Comparison of ENCODE assay signal across 11 cellular contexts in genomic region chr6:1389791-1390070, GRCh38. TPM values are rescaled to one million over a fixed set of nuclear protein-coding genes. Genes with fewer than 3 reads are reported as not detected.
DNase-seq lines count a peak whose midpoint lies in the region; ATAC-seq and TF ChIP-seq lines count a peak whose summit lies in the region.
"Had no signal": no experiment of that assay in that cellular context is flagged by ENCODE, and none has a peak within 500 bp of the region (broad histone marks: within the 10 kb centered on the region; RNA-seq: fewer than 3 reads in every experiment).

No MANE protein-coding gene starts in this region.

- H3K27me3 ChIP-seq in lower lobe of right lung (ENCODE audit: low read depth): peaks cover 90% of the 10 kb centered on the region

- no peaks in the 10 kb centered on the region; the same call in 1 of the 2 replicates for H3K36me3 Mint-ChIP-seq in WTC11
- H3K36me3 Mint-ChIP-seq in stimulated activated effector memory CD8-positive, alpha-beta T cell treated with anti-CD3 and anti-CD28 coated beads, Interleukin-12 subunit alpha, Interleukin-12 subunit beta, amount 100 ng/mL, for 72 hours: peaks cover 16% of the 10 kb centered on the region

- H3K27me3 Mint-ChIP-seq in WTC11 (ENCODE audit: low read depth): peaks cover 93% of the 10 kb centered on the region

- CTCF ChIA-PET in WTC11 (lab: Charles Lee): interaction anchor here (0.7 to 1.3 kb wide), 3 partner anchors 8 to 35 kb away, joined by 3 to 4 read pairs (median 3); no protein-coding TSS in a partner anchor

- H3K9me3 ChIP-seq in ES-I3 (ENCODE audit: control insufficient read depth, insufficient read depth, low read length) (no peaks in the 10 kb centered on the region), lower lobe of right lung (no peaks in the 10 kb centered on the region)

- peak overlapping the region; percentile 24; the same call in 1 of the 2 replicates for H3K9ac ChIP-seq in ES-I3 (ENCODE audit: low read depth, low read length)

- H3K4me1 ChIP-seq in ES-I3 (ENCODE audit: insufficient read depth, low read length) (peaks cover 16% of the 10 kb centered on the region), lower lobe of right lung (peaks cover 27% of the 10 kb centered on the region)

- H3K27ac Mint-ChIP-seq in WTC11: no peak overlapping the region
- H3K27ac Mint-ChIP-seq in stimulated activated effector memory CD8-positive, alpha-beta T cell treated with anti-CD3 and anti-CD28 coated beads, Interleukin-12 subunit alpha, Interleukin-12 subunit beta, amount 100 ng/mL, for 72 hours: no peak overlapping the region

- ATAC-seq in WTC11: peak; percentile 9
- ATAC-seq in lower lobe of right lung: no peak
- no peak for ATAC-seq in stimulated activated effector memory CD8-positive, alpha-beta T cell treated with anti-CD3 and anti-CD28 coated beads, Interleukin-12 subunit alpha, Interleukin-12 subunit beta, amount 100 ng/mL, for 72 hours
- no peak for ATAC-seq in GM18519 (IDR thresholded peaks at IDR 0.05; ENCODE audit: low FRiP score, unreplicated experiment)

- TF ChIP-seq CTCF in WTC11 (IDR thresholded peaks at IDR 0.05): no peak
- TF ChIP-seq CTCF in lower lobe of right lung (IDR thresholded peaks at IDR 0.05): no peak

- peaks cover 47% of the 10 kb centered on the region for H3K4me1 Mint-ChIP-seq in WTC11
- H3K4me1 Mint-ChIP-seq in stimulated activated effector memory CD8-positive, alpha-beta T cell treated with anti-CD3 and anti-CD28 coated beads, Interleukin-12 subunit alpha, Interleukin-12 subunit beta, amount 100 ng/mL, for 72 hours: peaks cover 28% of the 10 kb centered on the region

- H3K9me3 Mint-ChIP-seq in WTC11: no peaks in the 10 kb centered on the region
- H3K9me3 Mint-ChIP-seq in stimulated activated effector memory CD8-positive, alpha-beta T cell treated with anti-CD3 and anti-CD28 coated beads, Interleukin-12 subunit alpha, Interleukin-12 subunit beta, amount 100 ng/mL, for 72 hours: no peaks in the 10 kb centered on the region

- peak overlapping the region; percentile 65 for H3K27ac ChIP-seq in lower lobe of right lung
- H3K27ac ChIP-seq: epithelial cell of prostate had no signal

- H3K4me3 ChIP-seq in lower lobe of right lung: peak overlapping the region; percentile 55

- H3K36me3 ChIP-seq in ES-I3 (ENCODE audit: insufficient read depth, low read length): no peaks in the 10 kb centered on the region
- no peaks in the 10 kb centered on the region for H3K36me3 ChIP-seq in lower lobe of right lung

- POLR2A ChIA-PET in WTC11 (lab: Charles Lee): no interaction called here

- DNase-seq in WTC11 (ENCODE audit: low spot score) (no peak), lower lobe of right lung (no peak), NCI-H187 (lab: John Stamatoyannopoulos, UW) (no peak), NCI-H146 (lab: John Stamatoyannopoulos, UW) (no peak)
- no peak for DNase-seq in stimulated activated effector memory CD8-positive, alpha-beta T cell treated with anti-CD3 and anti-CD28 coated beads, Interleukin-12 subunit alpha, Interleukin-12 subunit beta, amount 100 ng/mL, for 72 hours (ENCODE audit: low spot score in 2 of 2)
- DNase-seq in activated CD8-positive, alpha-beta memory T cell treated with anti-CD3 and anti-CD28 coated beads, Interleukin-2, amount 50 U/mL, for 4 hours: no peak
- DNase-seq: NK-92 treated with Interleukin-12 subunit alpha and Interleukin-12 subunit beta, amount 100 ng/mL, for 24 hours had no signal

- intact Hi-C loops in lower lobe of right lung (cut with DNase I): no loop called here

- no peak overlapping the region for H3K4me3 Mint-ChIP-seq in WTC11
- peak overlapping the region; percentile 68 for H3K4me3 Mint-ChIP-seq in stimulated activated effector memory CD8-positive, alpha-beta T cell treated with anti-CD3 and anti-CD28 coated beads, Interleukin-12 subunit alpha, Interleukin-12 subunit beta, amount 100 ng/mL, for 72 hours

TF ChIP-seq in WTC11, 78 proteins besides CTCF, POLR2A, EP300 and RAD21:
- TF ChIP-seq IRF2 (CRISPR knock-in tag; IDR thresholded peaks at IDR 0.05; ENCODE audit: borderline replicate concordance, low read depth) (no peak), KAT7 (CRISPR knock-in tag; IDR thresholded peaks at IDR 0.05; ENCODE audit: borderline replicate concordance) (no peak), NFATC4 (CRISPR knock-in tag; IDR thresholded peaks at IDR 0.05) (no peak), ZNF416 (CRISPR knock-in tag; IDR thresholded peaks at IDR 0.05) (no peak), FOXK1 (CRISPR knock-in tag; IDR thresholded peaks at IDR 0.05) (no peak), ATF1 (CRISPR knock-in tag; IDR thresholded peaks at IDR 0.05) (no peak)

RNA-seq across cellular contexts. Expression of gene FOXF2, which starts 0.4 kb away (rescaled TPM):
- 0.07 to 0.11 TPM in 2 of 3 replicates, not detected in the other for total RNA-seq in WTC11 (2021)
- 13.2 TPM for total RNA-seq in lower lobe of right lung
- total RNA-seq: bronchial epithelial cell had no signal

Comparison
In these comparisons a context has a peak if more than half of its experiments do, and no peak if none do; other contexts are left out.
1. RNA of gene FOXF2, which starts 0.4 kb away (total RNA-seq): 13.2 TPM in lower lobe of right lung (single experiment); 0.07 to 0.11 TPM in WTC11; every median in the first group is over 10 times any median in the second.